17 cellular contexts compared by ENCODE assay signal in genomic region chr11:78380615-78381029, GRCh38. TPM values are rescaled to one million over a fixed set of nuclear protein-coding genes. Genes with fewer than 3 reads are reported as not detected.
DNase-seq lines count a peak whose midpoint lies in the region; ATAC-seq, FAIRE-seq and TF ChIP-seq lines count a peak whose summit lies in the region.
"Had no signal": no experiment of that assay in that cellular context is flagged by ENCODE, and none has a peak within 500 bp of the region (broad histone marks: within the 10 kb centered on the region; RNA-seq: fewer than 3 reads in every experiment).

No MANE protein-coding gene starts in this region.

- POLR2A ChIA-PET in A673 (lab: Charles Lee; ENCODE audit: low non-redundant PET): no interaction called here
- POLR2A ChIA-PET in K562 (lab: Yijun Ruan, JAX): interaction anchor here (0.7 to 2.1 kb wide), 4 partner anchors 8 to 30 kb away, joined by 3 to 6 read pairs (median 3); no protein-coding TSS in a partner anchor

- H3K27ac ChIP-seq in A673 (ENCODE audit: low read depth, low read length, poor library complexity, severe bottlenecking) (peak overlapping the region; percentile 90), K562 (ENCODE audit: extremely low read depth, low read depth, low read length) (no peak overlapping the region)
- H3K27ac ChIP-seq: A549, RWPE1 had no signal

- no TSS peak for BruUV-seq in A673 (replicated peaks; lab: Mats Ljungman, UMichigan)
- no TSS peak for BruUV-seq in K562 (replicated peaks; lab: Mats Ljungman, UMichigan)

- 2% methylated on average over 5 of the region's 5 CpGs for WGBS in K562 (ENCODE audit: insufficient coverage, low coverage, missing lambda C conversion rate)

- no peak for FAIRE-seq in K562 (lab: Jason Lieb, UNC)
- FAIRE-seq: A549, endothelial cell of umbilical vein had no signal

- no peaks in the 10 kb centered on the region for H4K20me1 ChIP-seq in K562 (replicated peaks; ENCODE audit: control insufficient read depth, insufficient read depth, low read length)

- in situ Hi-C loops in K562 (cut with MboI): no loop called here

- H3K4me1 ChIP-seq in A673 (ENCODE audit: insufficient read depth, low read length, poor library complexity, severe bottlenecking) (peaks cover 34% of the 10 kb centered on the region), K562 (replicated peaks in 1 of 2; ENCODE audit: control insufficient read depth in 2 of 2, insufficient read depth in 2 of 2, low read length in 2 of 2) (peaks cover 5 to 44% of the 10 kb centered on the region in 2 experiments)
- H3K4me1 ChIP-seq: A549 had no signal

- no peak for TF ChIP-seq POLR2A in K562 (conservative IDR thresholded peaks at IDR 0.05)

- no peak for TF ChIP-seq RAD21 in K562 (CRISPR knock-in tag; conservative IDR thresholded peaks at IDR 0.05 in 1 of 2, IDR thresholded peaks at IDR 0.05 in 1 of 2)

- H3K27me3 ChIP-seq in A673 (replicated peaks; ENCODE audit: insufficient read depth, low read depth, low read length, poor library complexity) (no peaks in the 10 kb centered on the region), K562 (ENCODE audit: control insufficient read depth in 2 of 2, insufficient read depth in 2 of 2, low read length in 2 of 2) (no peaks in the 10 kb centered on the region)

- H2AFZ ChIP-seq in K562 (ENCODE audit: low read depth, low read length): no peak overlapping the region

- ATAC-seq in K562 (peak; percentile 33), HG02840 (IDR thresholded peaks at IDR 0.05; ENCODE audit: low FRiP score, unreplicated experiment) (no peak), HG03135 (IDR thresholded peaks at IDR 0.05; ENCODE audit: unreplicated experiment) (no peak)
- ATAC-seq: A549, T-helper 17 cell had no signal

- no peak overlapping the region for H3K4me2 ChIP-seq in K562 (ENCODE audit: insufficient read depth, low read length)
- H3K4me2 ChIP-seq: A549 had no signal

- H3K9me1 ChIP-seq in K562 (ENCODE audit: control insufficient read depth, insufficient read depth, low read length): no peaks in the 10 kb centered on the region

- TF ChIP-seq CTCF in A673 (conservative IDR thresholded peaks at IDR 0.05; ENCODE audit: low read depth, low read length) (no peak), K562 (IDR thresholded peaks at IDR 0.05 in 2 of 3, conservative IDR thresholded peaks at IDR 0.05 in 1 of 3; ENCODE audit: insufficient read depth in 2 of 3, low read depth in 1 of 3, low read length in 3 of 3) (no peak)

- DNase-seq in A673 (ENCODE audit: low spot score) (peak; percentile 91), HS-27A (ENCODE audit: low read depth) (peak; percentile 29), K562 (ENCODE audit: extremely low read depth in 1 of 4, low spot score in 3 of 4) (peak in 2 of 4 experiments; percentile 46 to 54), iris pigment epithelial cell (ENCODE audit: low read depth) (peak; percentile 70), germinal center (ENCODE audit: low spot score) (no peak), COLO668 (lab: John Stamatoyannopoulos, UW; ENCODE audit: unreplicated experiment) (no peak)
- DNase-seq: central memory CD4-positive, alpha-beta T cell; MG63; naive B cell; NCI-H1930; NCI-H748 treated with DMSO at 0.1 percent for 48 hours; T-helper 17 cell had no signal

- intact Hi-C loops in A673 (cut with micrococcal nuclease; ENCODE audit: unreplicated experiment): no loop called here
- intact Hi-C loops in K562 (cut with micrococcal nuclease): loop anchor here (1.0 kb wide), 1 partner anchor 13 kb away; no protein-coding TSS in a partner anchor

- H3K4me3 ChIP-seq in A673 (ENCODE audit: low read depth, low read length, poor library complexity, severe bottlenecking) (no peak overlapping the region), K562 (no peak overlapping the region)
- H3K4me3 ChIP-seq: A549, MG63 had no signal

- H3K36me3 ChIP-seq in A673 (ENCODE audit: insufficient read depth, low read length, poor library complexity, severe bottlenecking) (no peaks in the 10 kb centered on the region), K562 (ENCODE audit: control insufficient read depth, insufficient read depth, low read length) (peaks cover 20% of the 10 kb centered on the region; the same call in 1 of the 3 replicates)
- H3K36me3 ChIP-seq: MG63 had no signal

- peak; percentile 48; the same call in 1 of the 2 replicates for TF ChIP-seq EP300 in K562 (IDR thresholded peaks at IDR 0.05; ENCODE audit: low read length)

- H3K9me3 ChIP-seq in A673 (ENCODE audit: low read depth, low read length, poor library complexity, severe bottlenecking): peaks cover 23% of the 10 kb centered on the region
- peaks cover 13% of the 10 kb centered on the region; the same call in 1 of the 2 replicates for H3K9me3 ChIP-seq in K562 (replicated peaks; ENCODE audit: control insufficient read depth, insufficient read depth, low read depth, low read length)
- H3K9me3 ChIP-seq: MG63 had no signal

- CTCF ChIA-PET in A673 (lab: Charles Lee) (no interaction called here), K562 (lab: Yijun Ruan, JAX; ENCODE audit: low intra/inter-chr PET ratio) (no interaction called here)

- no peak overlapping the region for H3K9ac ChIP-seq in K562 (ENCODE audit: insufficient read depth in 1 of 2, low read depth in 2 of 2, low read length in 2 of 2)

- peaks cover 72% of the 10 kb centered on the region for H3K79me2 ChIP-seq in K562 (ENCODE audit: control insufficient read depth, insufficient read depth, low read length)

TF ChIP-seq in K562, 482 proteins besides CTCF, POLR2A, EP300 and RAD21 (continues in another document):
- no peak for TF ChIP-seq CSDE1 (IDR thresholded peaks at IDR 0.05)
- TF ChIP-seq HDAC1 (IDR thresholded peaks at IDR 0.05): peak in 1 of 2 experiments; percentile 85; a peak in 2 of 4 replicates
- TF ChIP-seq LCOR (CRISPR knock-in tag; IDR thresholded peaks at IDR 0.05): no peak
- TF ChIP-seq MXI1 (IDR thresholded peaks at IDR 0.05; ENCODE audit: low read depth, low read length): no peak
- TF ChIP-seq CBFA2T3 (IDR thresholded peaks at IDR 0.05): peak; percentile 78
- no peak for TF ChIP-seq PURB (CRISPR knock-in tag; IDR thresholded peaks at IDR 0.05; ENCODE audit: low read depth)
- TF ChIP-seq MAZ (CRISPR knock-in tag; conservative IDR thresholded peaks at IDR 0.05 in 1 of 2, IDR thresholded peaks at IDR 0.05 in 1 of 2): no peak
- peak; percentile 81 for TF ChIP-seq HDAC2 (IDR thresholded peaks at IDR 0.05)
- peak; percentile 49 for TF ChIP-seq TCF3 (CRISPR knock-in tag; IDR thresholded peaks at IDR 0.05)
- TF ChIP-seq NR2C2 (CRISPR knock-in tag; IDR thresholded peaks at IDR 0.05): no peak
- TF ChIP-seq NR2C2 (tag; IDR thresholded peaks at IDR 0.05): peak; percentile 29; the same call in 1 of the 2 replicates
- TF ChIP-seq, protein P1, sequence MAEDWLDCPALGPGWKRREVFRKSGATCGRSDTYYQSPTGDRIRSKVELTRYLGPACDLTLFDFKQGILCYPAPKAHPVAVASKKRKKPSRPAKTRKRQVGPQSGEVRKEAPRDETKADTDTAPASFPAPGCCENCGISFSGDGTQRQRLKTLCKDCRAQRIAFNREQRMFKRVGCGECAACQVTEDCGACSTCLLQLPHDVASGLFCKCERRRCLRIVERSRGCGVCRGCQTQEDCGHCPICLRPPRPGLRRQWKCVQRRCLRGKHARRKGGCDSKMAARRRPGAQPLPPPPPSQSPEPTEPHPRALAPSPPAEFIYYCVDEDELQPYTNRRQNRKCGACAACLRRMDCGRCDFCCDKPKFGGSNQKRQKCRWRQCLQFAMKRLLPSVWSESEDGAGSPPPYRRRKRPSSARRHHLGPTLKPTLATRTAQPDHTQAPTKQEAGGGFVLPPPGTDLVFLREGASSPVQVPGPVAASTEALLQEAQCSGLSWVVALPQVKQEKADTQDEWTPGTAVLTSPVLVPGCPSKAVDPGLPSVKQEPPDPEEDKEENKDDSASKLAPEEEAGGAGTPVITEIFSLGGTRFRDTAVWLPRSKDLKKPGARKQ (CRISPR knock-in tag; IDR thresholded peaks at IDR 0.05): no peak
- TF ChIP-seq GTF2E2 (tag; IDR thresholded peaks at IDR 0.05): no peak
- TF ChIP-seq TFE3 (CRISPR knock-in tag; IDR thresholded peaks at IDR 0.05): no peak
- TF ChIP-seq SMARCE1 (IDR thresholded peaks at IDR 0.05): 0 out of 2 replicates have a peak, but pooled peaks have one; percentile 28
- TF ChIP-seq TEAD4 (IDR thresholded peaks at IDR 0.05; ENCODE audit: low read length): peak; percentile 85
- no peak for TF ChIP-seq TEAD4 (CRISPR knock-in tag; IDR thresholded peaks at IDR 0.05; ENCODE audit: borderline replicate concordance)

RNA-seq across cellular contexts. Expression of gene GAB2, which starts 37.0 kb away (rescaled TPM):
- 21.5 and 29.9 TPM in 2 replicates for total RNA-seq in A673 (2021)
- 43.7 and 72.8 TPM in 2 replicates for total RNA-seq in K562 (2011; cell fraction: chromatin; rRNA removed; ENCODE audit: low replicate concordance)
- 21.3 and 24.9 TPM in 2 replicates for total RNA-seq in K562 (2011; cell fraction: nucleolus; rRNA removed)
- total RNA-seq in K562 (2011; cell fraction: nucleoplasm; rRNA removed): 28.6 and 29.0 TPM in 2 replicates
- 13.7 and 15.0 TPM in 2 replicates for total RNA-seq in K562 (2014; rRNA removed)
- total RNA-seq in K562 (2014; rRNA removed; fragmentation: Illumina TruSeq; extraction: Trizol): 17.6 and 18.6 TPM in 2 replicates
- 18.1 and 18.7 TPM in 2 replicates for total RNA-seq in K562 (2015; rRNA removed; fragmentation: Illumina TruSeq; extraction: Trizol)
- total RNA-seq in K562 (2021): 25.4 and 35.2 TPM in 2 replicates
- 11.9 and 15.5 TPM in 2 replicates for polyA plus RNA-seq in K562 (2011; rRNA removed)
- 10.3 and 11.7 TPM in 2 replicates for polyA plus RNA-seq in K562 (2011; cell fraction: cytosol; rRNA removed)
- polyA plus RNA-seq in K562 (2011; cell fraction: nucleus; rRNA removed): 25.3 and 30.6 TPM in 2 replicates
- 23.9 and 82.9 TPM in 2 replicates for polyA plus RNA-seq in K562 (2012)
- 24.7 and 25.9 TPM in 2 replicates for polyA plus RNA-seq in K562 (2014; fragmentation: Illumina TruSeq; extraction: Trizol)
- 1 to 10 TPM; 2.3 to 6.5 TPM for polyA plus RNA-seq in K562 (2014; fragmentation: Nextera tagmentation; extraction: Ambion mirVana)
- 10.9 and 16.1 TPM in 2 replicates for polyA plus RNA-seq in K562 (2014; rRNA removed)
- polyA minus RNA-seq in K562 (2011; rRNA and poly(A)+ RNA removed): 25.7 and 32.4 TPM in 2 replicates
- 9.1 and 16.6 TPM in 2 replicates for polyA minus RNA-seq in K562 (2011; cell fraction: cytosol; rRNA and poly(A)+ RNA removed)
- polyA minus RNA-seq in K562 (2011; cell fraction: nucleus; rRNA and poly(A)+ RNA removed): 10.6 and 19.3 TPM in 2 replicates

Comparison
In these comparisons a context has a peak if more than half of its experiments do, and no peak if none do; other contexts are left out.
1. DNase-seq: peak in A673 (single experiment), HS-27A (single experiment) and iris pigment epithelial cell (single experiment); none in germinal center (single experiment) and COLO668 (single experiment).